ENCODE assay signal across 8 cellular contexts in the genomic region with DNA sequence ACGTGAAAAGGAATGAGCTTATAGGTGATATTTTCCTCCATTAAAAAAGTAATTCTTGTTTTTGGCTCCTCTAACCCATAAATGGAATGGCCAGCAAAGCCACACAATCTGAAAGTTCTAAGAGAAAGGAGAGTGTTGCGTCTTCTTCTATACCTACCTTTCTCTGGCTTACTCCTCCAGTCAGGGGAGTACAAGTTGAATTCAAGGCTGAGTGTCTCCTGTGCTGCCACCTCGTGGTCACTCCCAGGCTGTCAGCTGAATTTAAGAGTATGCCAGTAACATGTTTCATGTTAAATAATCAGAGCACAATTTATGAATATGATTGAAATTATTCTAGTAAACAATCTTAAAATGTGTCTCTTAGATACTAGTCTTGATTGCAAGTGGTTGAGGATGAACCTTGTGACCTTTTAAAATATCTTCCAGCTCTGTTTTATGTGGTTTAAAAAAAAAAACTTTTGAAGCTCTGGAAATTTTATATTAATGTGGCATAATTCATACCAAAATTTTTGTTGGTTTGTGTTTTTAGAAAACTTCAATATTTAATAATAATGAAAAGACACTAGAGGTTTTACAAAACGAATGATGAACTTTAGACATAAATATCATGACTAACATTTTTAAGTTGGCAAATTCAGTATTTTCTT. TPM values are rescaled to one million over a fixed set of nuclear protein-coding genes. Genes with fewer than 3 reads are reported as not detected.
DNase-seq lines count a peak whose midpoint lies in the region; ATAC-seq and TF ChIP-seq lines count a peak whose summit lies in the region.

No MANE protein-coding gene starts in this region.

- no peak overlapping the region for H3K27ac Mint-ChIP-seq in type B pancreatic cell

- H2AFZ ChIP-seq in trophoblast cell (ENCODE audit: insufficient read depth, low read length, poor library complexity), result no peak overlapping the region

- no peaks in the 10 kb centered on the region for H3K79me1 ChIP-seq in trophoblast cell (ENCODE audit: low read length)

- H2BK5ac ChIP-seq in trophoblast cell (ENCODE audit: low read depth, low read length, poor library complexity), result no peak overlapping the region

- no peak overlapping the region for H4K12ac ChIP-seq in trophoblast cell (ENCODE audit: low read depth, low read length)

- H3K4me3 ChIP-seq in LNCaP clone FGC (ENCODE audit: low read depth, low read length) (no peak overlapping the region), gastroesophageal sphincter (no peak overlapping the region), trophoblast cell (ENCODE audit: low read depth, low read length) (no peak overlapping the region)

- no peak overlapping the region for H3K14ac ChIP-seq in trophoblast cell (ENCODE audit: low read length)

- H2BK120ac ChIP-seq in trophoblast cell (ENCODE audit: insufficient read depth, low read length, poor library complexity), result no peak overlapping the region

- no peak overlapping the region for H2BK12ac ChIP-seq in trophoblast cell (ENCODE audit: low read length)

- no peak overlapping the region for H3K27ac ChIP-seq in gastroesophageal sphincter
- no peak overlapping the region for H3K27ac ChIP-seq in trophoblast cell (ENCODE audit: low read depth, low read length)

- H3K4ac ChIP-seq in trophoblast cell (ENCODE audit: low read depth, low read length), result no peak overlapping the region

- no peaks in the 10 kb centered on the region for H3K4me1 ChIP-seq in gastroesophageal sphincter
- no peaks in the 10 kb centered on the region for H3K4me1 ChIP-seq in trophoblast cell (ENCODE audit: control insufficient read depth in 1 of 2, insufficient read depth in 2 of 2, low read length in 2 of 2)

- H3K4me2 ChIP-seq in trophoblast cell (ENCODE audit: low read length), result no peak overlapping the region

- no peak overlapping the region for H3K18ac ChIP-seq in trophoblast cell (ENCODE audit: low read length)

- H3K9me3 ChIP-seq in gastroesophageal sphincter, result no peaks in the 10 kb centered on the region
- no peaks in the 10 kb centered on the region for H3K9me3 ChIP-seq in trophoblast cell (ENCODE audit: insufficient read depth, low read depth, low read length)

- H4K91ac ChIP-seq in trophoblast cell (ENCODE audit: low read depth, low read length), result no peak overlapping the region

- TF ChIP-seq POLR2A in gastroesophageal sphincter (IDR thresholded peaks at IDR 0.05), result no peak

- no peak for ATAC-seq in gastroesophageal sphincter

- H3K36me3 Mint-ChIP-seq in type B pancreatic cell, result no peaks in the 10 kb centered on the region

- 36 to 46% methylated on average over 4 of the region's 4 CpGs for WGBS in gastroesophageal sphincter (ENCODE audit: low coverage in 1 of 2), 2 donors
- WGBS in trophoblast cell (ENCODE audit: extremely low coverage, insufficient coverage, insufficient read length), result no CpG with 5 or more reads among the region's 4 CpGs

- H2AK5ac ChIP-seq in trophoblast cell (ENCODE audit: low read length), result no peak overlapping the region

- H3K27me3 ChIP-seq in gastroesophageal sphincter, result no peaks in the 10 kb centered on the region
- H3K27me3 ChIP-seq in trophoblast cell (ENCODE audit: insufficient read depth, low read length), result no peaks in the 10 kb centered on the region

- no peak for TF ChIP-seq EP300 in gastroesophageal sphincter (IDR thresholded peaks at IDR 0.05)

- H3K9me3 Mint-ChIP-seq in type B pancreatic cell, result no peaks in the 10 kb centered on the region

- peaks cover 17% of the 10 kb centered on the region for H3K27me3 Mint-ChIP-seq in type B pancreatic cell

- DNase-seq in ELR (ENCODE audit: low read depth) (peak; percentile 83), GOT3 (lab: John Stamatoyannopoulos, UW) (peak; percentile 14), LNCaP clone FGC (ENCODE audit: low read depth) (peak; percentile 67), SHP77 treated with DMSO at 0.1 percent for 48 hours (lab: John Stamatoyannopoulos, UW) (peak; percentile 22), trophoblast cell (peak; percentile 89 to 95), type B pancreatic cell (ENCODE audit: extremely low spot score, unreplicated experiment) (no peak)
- DNase-seq in activated effector memory CD4-positive, alpha-beta T cell treated with Interleukin-2 at 50 U/mL for 16 hours, result peak; percentile 60

- no peak overlapping the region for H4K8ac ChIP-seq in trophoblast cell (ENCODE audit: low read depth, low read length)

- H3K9ac ChIP-seq in trophoblast cell (ENCODE audit: low read length), result no peak overlapping the region

- no peak overlapping the region for H3K23ac ChIP-seq in trophoblast cell (ENCODE audit: low read length)

- TF ChIP-seq CTCF in LNCaP clone FGC (IDR thresholded peaks at IDR 0.05; ENCODE audit: control insufficient read depth, extremely low read depth, insufficient read depth), result peak; percentile 97
- peak; percentile 64 to 78 (median 73) for TF ChIP-seq CTCF in gastroesophageal sphincter (IDR thresholded peaks at IDR 0.05)
- TF ChIP-seq CTCF in type B pancreatic cell (conservative IDR thresholded peaks at IDR 0.05), result peak; percentile 96

- no peaks in the 10 kb centered on the region for H3K4me1 Mint-ChIP-seq in type B pancreatic cell (ENCODE audit: unreplicated experiment)

- no peak overlapping the region for H3K4me3 Mint-ChIP-seq in type B pancreatic cell

- no peaks in the 10 kb centered on the region for H3K79me2 ChIP-seq in trophoblast cell (ENCODE audit: control insufficient read depth, insufficient read depth, low read length, poor library complexity)

- H3K36me3 ChIP-seq in gastroesophageal sphincter, result no peaks in the 10 kb centered on the region
- H3K36me3 ChIP-seq in trophoblast cell (ENCODE audit: control insufficient read depth in 1 of 2, insufficient read depth in 2 of 2, low read length in 2 of 2), result no peaks in the 10 kb centered on the region

RNA-seq across cellular contexts. Expression of gene PTHLH, which starts 31.7 kb away (rescaled TPM):
- total RNA-seq in gastroesophageal sphincter, result 1 to 10 TPM in 3 of 4 donors, under 1 TPM in 1; 0.47 to 3.3 (median 1.9) TPM
- 8.8 and 9.3 TPM in 2 replicates for polyA plus RNA-seq in trophoblast cell (2013)
- total RNA-seq in type B pancreatic cell (ENCODE audit: low replicate concordance), result 6.3 and 38.1 TPM in 2 replicates
